In the genomic region with DNA sequence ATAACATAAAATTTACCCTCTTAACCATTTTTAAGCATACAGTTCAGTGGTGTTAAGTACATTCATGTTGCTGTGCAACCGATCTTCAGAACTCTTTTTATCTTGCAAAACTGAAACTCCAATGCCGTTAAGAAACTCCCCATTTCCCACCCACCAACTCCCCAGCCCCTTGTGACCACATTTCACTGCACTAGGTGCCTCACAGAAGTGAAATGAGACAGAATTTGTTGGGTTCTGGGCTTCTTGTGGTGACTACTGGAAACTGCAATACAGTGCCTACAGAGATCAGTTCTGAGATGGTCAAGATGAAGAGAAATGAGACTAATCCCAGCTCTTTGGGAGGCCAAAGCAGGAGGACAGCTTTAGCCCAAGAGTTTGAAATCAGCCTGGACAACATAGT, we compare ENCODE assay signal across 15 cellular contexts.
A peak's percentile ranks its signal among the peaks of the same experiment; 100 is the strongest.
DNase-seq lines count a peak whose midpoint lies in the region; ATAC-seq and TF ChIP-seq lines count a peak whose summit lies in the region.
"Had no signal": no experiment of that assay in that cellular context is flagged by ENCODE, and none has a peak within 500 bp of the region (broad histone marks: within the 10 kb centered on the region; RNA-seq: fewer than 3 reads in every experiment).

No MANE protein-coding gene starts in this region.

- H3K4me3 ChIP-seq in GM12865 (ENCODE audit: low read depth, low read length) = no peak overlapping the region
- H3K4me3 ChIP-seq: testis had no signal

- peaks cover 23% of the 10 kb centered on the region for H3K36me3 Mint-ChIP-seq in activated T-helper 2 cell treated with anti-CD3 and anti-CD28 coated beads, Interferon-gamma antibody, Interleukin-2, Interleukin-4, amounts not matched to agents 10 μg/mL and 5 μg/mL and 100 μg/mL, durations not matched to agents 14 hours and 24 hours and 36 hours (ENCODE audit: low read depth)

- no peak overlapping the region for H3K4me3 Mint-ChIP-seq in activated T-helper 2 cell treated with anti-CD3 and anti-CD28 coated beads, Interferon-gamma antibody, Interleukin-2, Interleukin-4, amounts not matched to agents 10 μg/mL and 5 μg/mL and 100 μg/mL, durations not matched to agents 14 hours and 24 hours and 36 hours (ENCODE audit: low read depth)

- peaks cover 6% of the 10 kb centered on the region for H3K9me3 Mint-ChIP-seq in activated T-helper 2 cell treated with anti-CD3 and anti-CD28 coated beads, Interferon-gamma antibody, Interleukin-2, Interleukin-4, amounts not matched to agents 10 μg/mL and 5 μg/mL and 100 μg/mL, durations not matched to agents 14 hours and 24 hours and 36 hours

- peaks cover 65% of the 10 kb centered on the region for H3K4me1 Mint-ChIP-seq in activated T-helper 2 cell treated with anti-CD3 and anti-CD28 coated beads, Interferon-gamma antibody, Interleukin-2, Interleukin-4, amounts not matched to agents 10 μg/mL and 5 μg/mL and 100 μg/mL, durations not matched to agents 14 hours and 24 hours and 36 hours (ENCODE audit: low read depth)

- ATAC-seq in GM18909 (IDR thresholded peaks at IDR 0.05; ENCODE audit: poor library complexity, unreplicated experiment) = peak; percentile 52
- peak; percentile 86 for ATAC-seq in HG02885 (IDR thresholded peaks at IDR 0.05; ENCODE audit: poor library complexity, unreplicated experiment)
- no peak for ATAC-seq in Right ventricle myocardium superior (ENCODE audit: poor library complexity)
- ATAC-seq: SK-N-SH treated with all-trans-retinoic acid at 6 μM for 48 hours had no signal

- peak overlapping the region; percentile 39 for H3K27ac Mint-ChIP-seq in activated T-helper 2 cell treated with anti-CD3 and anti-CD28 coated beads, Interferon-gamma antibody, Interleukin-2, Interleukin-4, amounts not matched to agents 10 μg/mL and 5 μg/mL and 100 μg/mL, durations not matched to agents 14 hours and 24 hours and 36 hours

- intact Hi-C loops in activated T-helper 2 cell treated with anti-CD3 and anti-CD28 coated beads, Interferon-gamma antibody, Interleukin-2, Interleukin-4, amounts not matched to agents 10 μg/mL and 5 μg/mL and 100 μg/mL, durations not matched to agents 14 hours and 24 hours and 36 hours (cut with micrococcal nuclease) = loop anchor here (1.0 to 5.0 kb wide), 4 partner anchors 103 to 616 kb away; no protein-coding TSS in a partner anchor
- intact Hi-C loops in Right ventricle myocardium superior (cut with DNase I) = no loop called here

- no peaks in the 10 kb centered on the region for H3K27me3 Mint-ChIP-seq in activated T-helper 2 cell treated with anti-CD3 and anti-CD28 coated beads, Interferon-gamma antibody, Interleukin-2, Interleukin-4, amounts not matched to agents 10 μg/mL and 5 μg/mL and 100 μg/mL, durations not matched to agents 14 hours and 24 hours and 36 hours (ENCODE audit: low read depth)

- no peak for TF ChIP-seq CTCF in GM12865 (IDR thresholded peaks at IDR 0.05; ENCODE audit: insufficient read depth, low read depth, low read length, missing control alignments)

- DNase-seq in GM12865 (ENCODE audit: low read depth) = peak; percentile 74
- DNase-seq in activated T-helper 2 cell treated with anti-CD3 and anti-CD28 coated beads, Interferon-gamma antibody, Interleukin-2, Interleukin-4, amounts not matched to agents 10 μg/mL and 5 μg/mL and 100 μg/mL, durations not matched to agents 14 hours and 24 hours and 36 hours (ENCODE audit: low spot score) = peak; percentile 48
- no peak for DNase-seq in DMS53 treated with DMSO at 0.1 percent for 48 hours (lab: John Stamatoyannopoulos, UW; ENCODE audit: unreplicated experiment)
- DNase-seq in NCI-H226 = no peak
- DNase-seq in Right ventricle myocardium superior = no peak
- DNase-seq in islet precursor cell = no peak
- DNase-seq: effector CD8-positive, alpha-beta T cell; foreskin melanocyte; IMR-90; kidney; NCI-H1930; testis had no signal

Comparison
In these comparisons a context has a peak if more than half of its experiments do, and no peak if none do; other contexts are left out.
1. DNase-seq: peak in GM12865 (single experiment) and activated T-helper 2 cell treated with anti-CD3 and anti-CD28 coated beads, Interferon-gamma antibody, Interleukin-2, Interleukin-4, amounts not matched to agents 10 μg/mL and 5 μg/mL and 100 μg/mL, durations not matched to agents 14 hours and 24 hours and 36 hours (single experiment); none in DMS53 treated with DMSO at 0.1 percent for 48 hours (single experiment), NCI-H226 (single experiment), Right ventricle myocardium superior (single experiment) and islet precursor cell (single experiment).